17 cellular contexts compared by ENCODE assay signal in genomic region chr2:102110596-102111334, GRCh38. TPM values are rescaled to one million over a fixed set of nuclear protein-coding genes. Genes with fewer than 3 reads are reported as not detected.
A peak's percentile ranks its signal among the peaks of the same experiment; 100 is the strongest.
DNase-seq lines count a peak whose midpoint lies in the region; ATAC-seq, FAIRE-seq and TF ChIP-seq lines count a peak whose summit lies in the region.
"Had no signal": no experiment of that assay in that cellular context is flagged by ENCODE, and none has a peak within 500 bp of the region (broad histone marks: within the 10 kb centered on the region; RNA-seq: fewer than 3 reads in every experiment).

No MANE protein-coding gene starts in this region.

- CTCF ChIA-PET in GM12878 (lab: Yijun Ruan, JAX), result interaction anchor here (0.5 to 4.4 kb wide), 6 partner anchors 9 to 130 kb away, joined by 3 to 31 read pairs (median 6); no protein-coding TSS in a partner anchor

- peaks cover 8% of the 10 kb centered on the region for H3K79me1 ChIP-seq in trophoblast cell (ENCODE audit: low read length)

- no peak overlapping the region for H4K12ac ChIP-seq in trophoblast cell (ENCODE audit: low read depth, low read length)

- SMC1A ChIA-PET in GM12878 (lab: Charles Lee; ENCODE audit: uncharacterized antibody, unreplicated experiment), result interaction anchor here (0.6 to 2.8 kb wide), 13 partner anchors 10 to 129 kb away, joined by 3 to 11 read pairs (median 4); no protein-coding TSS in a partner anchor

- RAD21 ChIA-PET in GM12878 (lab: Charles Lee; ENCODE audit: unreplicated experiment), result interaction anchor here (0.9 to 9.0 kb wide), 6 partner anchors 15 to 130 kb away, joined by 3 to 115 read pairs (median 4); no protein-coding TSS in a partner anchor

- H3K36me3 ChIP-seq in GM12878 (ENCODE audit: control insufficient read depth in 2 of 2, insufficient read depth in 2 of 2, low read length in 1 of 2), result no peaks in the 10 kb centered on the region
- H3K36me3 ChIP-seq in trophoblast cell (ENCODE audit: control insufficient read depth in 1 of 2, insufficient read depth in 2 of 2, low read length in 2 of 2), result no peaks in the 10 kb centered on the region
- H3K36me3 ChIP-seq: breast epithelium had no signal

- peak overlapping the region; percentile 13 for H4K91ac ChIP-seq in trophoblast cell (ENCODE audit: low read depth, low read length)

- no peaks in the 10 kb centered on the region for H3K79me2 ChIP-seq in GM12878 (ENCODE audit: control insufficient read depth, insufficient read depth, low read length)
- H3K79me2 ChIP-seq in trophoblast cell (ENCODE audit: control insufficient read depth, insufficient read depth, low read length, poor library complexity), result no peaks in the 10 kb centered on the region
- H3K79me2 ChIP-seq: parathyroid adenoma had no signal

- no TSS peak for BruUV-seq in GM12878 (replicated peaks; lab: Mats Ljungman, UMichigan)

- H2AK5ac ChIP-seq in trophoblast cell (ENCODE audit: low read length), result peak overlapping the region; percentile 28

- no peaks in the 10 kb centered on the region for H4K20me1 ChIP-seq in GM12878 (ENCODE audit: control insufficient read depth, insufficient read depth)

- 29% methylated on average over 13 of the region's 13 CpGs for WGBS in GM12878 (ENCODE audit: insufficient coverage, insufficient replicate concordance, low lambda C conversion rate, missing lambda C conversion rate)
- WGBS in trophoblast cell (ENCODE audit: extremely low coverage, insufficient coverage, insufficient read length), result no CpG with 5 or more reads among the region's 13 CpGs

- no peak overlapping the region for H3K4ac ChIP-seq in trophoblast cell (ENCODE audit: low read depth, low read length)

- H3K14ac ChIP-seq in trophoblast cell (ENCODE audit: low read length), result no peak overlapping the region

- no peak overlapping the region for H3K9ac ChIP-seq in GM12878 (ENCODE audit: control insufficient read depth, insufficient read depth, low read length)
- no peak overlapping the region for H3K9ac ChIP-seq in trophoblast cell (ENCODE audit: low read length)
- H3K9ac ChIP-seq: parathyroid adenoma had no signal

- no peaks in the 10 kb centered on the region; the same call in 2 of the 3 replicates for H3K9me3 ChIP-seq in GM12878 (replicated peaks; ENCODE audit: control insufficient read depth, insufficient read depth, low read length)
- no peaks in the 10 kb centered on the region for H3K9me3 ChIP-seq in trophoblast cell (ENCODE audit: insufficient read depth, low read depth, low read length)
- H3K9me3 ChIP-seq: breast epithelium had no signal

- POLR2A ChIA-PET in GM12878 (lab: Charles Lee), result interaction anchor here (1.0 to 1.9 kb wide), 2 partner anchors 9 to 54 kb away, joined by 3 to 4 read pairs; no protein-coding TSS in a partner anchor

- H3K18ac ChIP-seq in trophoblast cell (ENCODE audit: low read length), result no peak overlapping the region

- no peak for TF ChIP-seq POLR2A in GM12878 (IDR thresholded peaks at IDR 0.05; ENCODE audit: low read depth, low read length)

- no peak overlapping the region for H3K4me2 ChIP-seq in GM12878 (ENCODE audit: control insufficient read depth, insufficient read depth)
- H3K4me2 ChIP-seq in trophoblast cell (ENCODE audit: low read length), result no peak overlapping the region

- intact Hi-C loops in GM12878 (cut with micrococcal nuclease; ENCODE audit: unreplicated experiment), result loop anchor here (10.0 kb wide), 1 partner anchor 254 kb away; no protein-coding TSS in a partner anchor
- intact Hi-C loops in Right ventricle myocardium inferior (cut with DNase I), result no loop called here

- ATAC-seq in GM18909 (IDR thresholded peaks at IDR 0.05; ENCODE audit: poor library complexity, unreplicated experiment), result peak; percentile 38
- peak; percentile 55 for ATAC-seq in GM12878
- no peak for ATAC-seq in Right ventricle myocardium inferior
- ATAC-seq in GM19455 (IDR thresholded peaks at IDR 0.05; ENCODE audit: unreplicated experiment), result no peak
- ATAC-seq in HG02884 (IDR thresholded peaks at IDR 0.05; ENCODE audit: unreplicated experiment), result no peak

- no peak for TF ChIP-seq RAD21 in GM12878 (IDR thresholded peaks at IDR 0.05; ENCODE audit: insufficient read depth, low read depth, low read length)

- H3K27ac ChIP-seq in GM12878 (ENCODE audit: control insufficient read depth, insufficient read depth) (no peak overlapping the region), trophoblast cell (ENCODE audit: low read depth, low read length) (no peak overlapping the region)

- H2BK120ac ChIP-seq in trophoblast cell (ENCODE audit: insufficient read depth, low read length, poor library complexity), result no peak overlapping the region

- no peak for TF ChIP-seq CTCF in GM12878 (IDR thresholded peaks at IDR 0.05 in 2 of 3, conservative IDR thresholded peaks at IDR 0.05 in 1 of 3; ENCODE audit: control insufficient read depth in 2 of 3, extremely low read depth in 1 of 3, insufficient read depth in 1 of 3, low read depth in 3 of 3, low read length in 3 of 3)

- peak; percentile 20 for DNase-seq in AG20443 (ENCODE audit: low spot score)
- no peak for DNase-seq in GM12878 (ENCODE audit: low read depth, low spot score)
- no peak for DNase-seq in trophoblast cell
- no peak for DNase-seq in Right ventricle myocardium inferior (ENCODE audit: missing footprints)
- no peak for DNase-seq in SK-N-DZ (ENCODE audit: low spot score)
- DNase-seq: activated gamma-delta T cell; effector memory CD4-positive, alpha-beta T cell; hypothalamus; Karpas-422; NCI-H1105; Right ventricle myocardium superior; stimulated activated CD4-positive, alpha-beta T cell treated with anti-CD3 and anti-CD28 coated beads, Interleukin-12 subunit alpha, Interleukin-12 subunit beta, amount 100 ng/mL, for 4 hours had no signal

- FAIRE-seq in GM12878 (lab: Jason Lieb, UNC), result no peak

- H3K4me3 ChIP-seq in GM12878 (no peak overlapping the region), trophoblast cell (ENCODE audit: low read depth, low read length) (no peak overlapping the region)
- H3K4me3 ChIP-seq: breast epithelium had no signal

- no peak overlapping the region for H4K8ac ChIP-seq in trophoblast cell (ENCODE audit: low read depth, low read length)

- in situ Hi-C loops in GM12878 (cut with MboI), result no loop called here

- TF ChIP-seq EP300 in GM12878 (IDR thresholded peaks at IDR 0.05; ENCODE audit: borderline replicate concordance in 1 of 2, control insufficient read depth in 1 of 2, low read depth in 2 of 2, low read length in 2 of 2), result no peak

- H2BK12ac ChIP-seq in trophoblast cell (ENCODE audit: low read length), result peak overlapping the region; percentile 47

- no peak overlapping the region for H3K23ac ChIP-seq in trophoblast cell (ENCODE audit: low read length)

- no peak overlapping the region for H2BK5ac ChIP-seq in trophoblast cell (ENCODE audit: low read depth, low read length, poor library complexity)

- H3K27me3 ChIP-seq in GM12878 (replicated peaks in 1 of 2; ENCODE audit: control insufficient read depth in 2 of 2, insufficient read depth in 2 of 2, low read length in 1 of 2) (no peaks in the 10 kb centered on the region), trophoblast cell (ENCODE audit: insufficient read depth, low read length) (no peaks in the 10 kb centered on the region)
- H3K27me3 ChIP-seq: breast epithelium had no signal

- H3K4me1 ChIP-seq in GM12878 (ENCODE audit: control insufficient read depth, insufficient read depth, low read length), result peaks cover 14% of the 10 kb centered on the region
- peaks cover 4 to 10% of the 10 kb centered on the region in 2 experiments for H3K4me1 ChIP-seq in trophoblast cell (ENCODE audit: control insufficient read depth in 1 of 2, insufficient read depth in 2 of 2, low read length in 2 of 2)
- H3K4me1 ChIP-seq: breast epithelium had no signal

- H2AFZ ChIP-seq in GM12878 (ENCODE audit: control insufficient read depth, low read depth, low read length) (no peak overlapping the region), trophoblast cell (ENCODE audit: insufficient read depth, low read length, poor library complexity) (peak overlapping the region; percentile 3)

TF ChIP-seq in GM12878, 131 proteins besides CTCF, POLR2A, EP300 and RAD21 (continues in another document):
- TF ChIP-seq NFXL1 (IDR thresholded peaks at IDR 0.05; ENCODE audit: borderline replicate concordance), result no peak
- no peak for TF ChIP-seq E2F4 (IDR thresholded peaks at IDR 0.05; ENCODE audit: low read depth, low read length)

RNA-seq across cellular contexts. Expression of gene IL1R1, which starts 31.8 kb away (rescaled TPM):
- 1.5 and 1.8 TPM in 2 replicates for total RNA-seq in GM12878 (2013; cell fraction: nucleolus; rRNA removed)
- total RNA-seq in GM12878 (2014; rRNA removed) (0.17 and 0.33 TPM in 2 replicates), GM12878 (2014; rRNA removed; fragmentation: Illumina TruSeq; extraction: Trizol) (0.32 and 0.45 TPM in 2 replicates), GM12878 (2021) (0.61 and 1.1 TPM in 2 replicates), Right ventricle myocardium inferior (26.6 TPM)
- 0.73 TPM for polyA plus RNA-seq in GM12878 (2011; ENCODE audit: low read depth)
- polyA plus RNA-seq in GM12878 (2011; rRNA removed) (13.2 and 19.9 TPM in 2 replicates), GM12878 (2014; fragmentation: Illumina TruSeq; extraction: Trizol) (0.81 and 0.86 TPM in 2 replicates), GM12878 (2014; fragmentation: Nextera tagmentation; extraction: Ambion mirVana) (under 1 TPM; 0.18 to 0.24 TPM), GM12878 (2014; rRNA removed) (0.32 and 0.42 TPM in 2 replicates), GM12878 (2016; fragmentation: Nextera tagmentation; extraction: Ambion mirVana) (under 1 TPM; 0.62 to 0.79 TPM)
- 8.8 and 10.2 TPM in 2 replicates for polyA plus RNA-seq in GM12878 (2011; cell fraction: cytosol; rRNA removed)
- polyA plus RNA-seq in GM12878 (2011; cell fraction: nucleus; rRNA removed), result 8.7 and 9.2 TPM in 2 replicates
- polyA plus RNA-seq in GM12878 (2012), result 0.88 and 1.3 TPM in 2 replicates
- polyA minus RNA-seq in GM12878 (2011; rRNA and poly(A)+ RNA removed), result 8.1 and 10.8 TPM in 2 replicates
- 2.3 and 2.7 TPM in 2 replicates for polyA minus RNA-seq in GM12878 (2011; cell fraction: cytosol; rRNA and poly(A)+ RNA removed)
- 4.6 and 5.2 TPM in 2 replicates for polyA minus RNA-seq in GM12878 (2011; cell fraction: nucleus; rRNA and poly(A)+ RNA removed)
- polyA plus RNA-seq in trophoblast cell (2013), result 35.1 and 36.4 TPM in 2 replicates
- polyA plus RNA-seq in SK-N-DZ (2014; cell fraction: cytosol; rRNA removed), result not detected in 2 replicates
- not detected in 2 replicates for polyA plus RNA-seq in SK-N-DZ (2014; cell fraction: nucleus; rRNA removed)

Comparison
In these comparisons a context has a peak if more than half of its experiments do, and no peak if none do; other contexts are left out.
1. ATAC-seq: peak in GM18909 (single experiment) and GM12878 (single experiment); none in Right ventricle myocardium inferior (single experiment), GM19455 (single experiment) and HG02884 (single experiment).